Comparison of ENCODE assay signal across 8 cellular contexts in genomic region chr15:20356444-20357138, GRCh38.
DNase-seq lines count a peak whose midpoint lies in the region; ATAC-seq and TF ChIP-seq lines count a peak whose summit lies in the region.

No MANE protein-coding gene starts in this region.

- in situ Hi-C loops in GM13977 (cut with MboI; ENCODE audit: low pct_unique_long_range_greater_than_20kb, low sequenced_read_pairs, unreplicated experiment), result no loop called here

- no peaks in the 10 kb centered on the region for H3K9me3 Mint-ChIP-seq in naive B cell

- no peak for TF ChIP-seq EP300 in suprapubic skin (IDR thresholded peaks at IDR 0.05)

- H3K9me3 ChIP-seq in suprapubic skin, result no peaks in the 10 kb centered on the region

- DNase-seq in GM13977 (ENCODE audit: low spot score) (peak; percentile 90), naive B cell (peak; percentile 69), suprapubic skin (ENCODE audit: low spot score in 2 of 2) (peak; percentile 64 to 81), NCI-H1048 (lab: John Stamatoyannopoulos, UW) (no peak), NCI-H1436 (lab: John Stamatoyannopoulos, UW) (no peak)
- peak; percentile 72 to 87 for DNase-seq in activated CD4-positive, alpha-beta T cell treated with anti-CD3 and anti-CD28 coated beads for 4 hours
- DNase-seq in effector CD4-positive, alpha-beta T cell, result peak; percentile 77

- no peak overlapping the region for H3K4me3 Mint-ChIP-seq in naive B cell

- H3K4me3 ChIP-seq in suprapubic skin, result no peak overlapping the region

- H3K36me3 Mint-ChIP-seq in naive B cell, result no peaks in the 10 kb centered on the region

- peak; percentile 35 for ATAC-seq in HG03196 (IDR thresholded peaks at IDR 0.05; ENCODE audit: unreplicated experiment)
- peak; percentile 54 to 72 for ATAC-seq in naive B cell (ENCODE audit: low read depth in 2 of 2)

- peaks cover 0 to 10% (median 4%) of the 10 kb centered on the region in 3 donors for H3K27me3 Mint-ChIP-seq in naive B cell

- no peaks in the 10 kb centered on the region for H3K27me3 ChIP-seq in suprapubic skin

- no peaks in the 10 kb centered on the region for H3K36me3 ChIP-seq in suprapubic skin

- H3K4me1 ChIP-seq in suprapubic skin, result no peaks in the 10 kb centered on the region

- 82% methylated on average over 27 of the region's 27 CpGs for WGBS in suprapubic skin

- H3K27ac Mint-ChIP-seq in naive B cell, result peak overlapping the region in 4 of 6 donors; percentile 29 to 78 (median 51)

- TF ChIP-seq POLR2A in suprapubic skin (IDR thresholded peaks at IDR 0.05), result no peak

- TF ChIP-seq CTCF in GM13977 (IDR thresholded peaks at IDR 0.05; ENCODE audit: extremely low read depth, insufficient read depth, missing control alignments) (peak; percentile 89), suprapubic skin (IDR thresholded peaks at IDR 0.05) (peak; percentile 43 to 54)

- no peak overlapping the region for H3K27ac ChIP-seq in suprapubic skin

- peaks cover 5 to 8% (median 5%) of the 10 kb centered on the region in 3 donors for H3K4me1 Mint-ChIP-seq in naive B cell

Comparison
In these comparisons a context has a peak if more than half of its experiments do, and no peak if none do; other contexts are left out.
1. DNase-seq: peak in GM13977 (single experiment), activated CD4-positive, alpha-beta T cell treated with anti-CD3 and anti-CD28 coated beads for 4 hours (2 of 2), effector CD4-positive, alpha-beta T cell (single experiment), naive B cell (single experiment) and suprapubic skin (2 of 2); none in NCI-H1048 (single experiment) and NCI-H1436 (single experiment).